In genomic region chr16:73886378-73886777, GRCh38 we compare ENCODE assay signal across 31 cellular contexts.
"Had no signal": no experiment of that assay in that cellular context is flagged by ENCODE, and none has a peak within 500 bp of the region (broad histone marks: within the 10 kb centered on the region; RNA-seq: fewer than 3 reads in every experiment).

No MANE protein-coding gene starts in this region.

- H3K9me3 ChIP-seq: ascending aorta, breast epithelium, colonic mucosa, esophagus squamous epithelium, gastroesophageal sphincter, heart right ventricle had no signal

- H3K27ac Mint-ChIP-seq: activated CD4-positive, alpha-beta memory T cell treated with anti-CD3 and anti-CD28 coated beads for 36 hours; activated CD4-positive, alpha-beta T cell treated with anti-CD3 and anti-CD28 coated beads for 36 hours; activated CD4-positive, alpha-beta T cell treated with anti-CD3 and anti-CD28 coated beads, Interleukin-2, amount 10 ng/mL, durations not matched to agents 24 days and 14 days; activated CD8-positive, alpha-beta memory T cell treated with anti-CD3 and anti-CD28 coated beads, Interleukin-2, amount 10 ng/mL, durations not matched to agents 7 days and 5 days; activated CD8-positive, alpha-beta T cell treated with anti-CD3 and anti-CD28 coated beads, Interleukin-2, amount 10 ng/mL, durations not matched to agents 7 days and 5 days; activated naive CD4-positive, alpha-beta T cell treated with anti-CD3 and anti-CD28 coated beads, Interleukin-2, amount 10 ng/mL, durations not matched to agents 7 days and 5 days; activated naive CD4-positive, alpha-beta T cell treated with anti-CD3 and anti-CD28 coated beads, Interleukin-2, amount 50 U/mL, for 72 hours; activated naive CD8-positive, alpha-beta T cell treated with anti-CD3 and anti-CD28 coated beads, Interleukin-2, amount 10 ng/mL, durations not matched to agents 7 days and 5 days had no signal

- H3K9me3 Mint-ChIP-seq: activated CD4-positive, alpha-beta memory T cell treated with anti-CD3 and anti-CD28 coated beads for 36 hours; activated CD4-positive, alpha-beta T cell treated with anti-CD3 and anti-CD28 coated beads, Interleukin-2, amount 10 ng/mL, durations not matched to agents 24 days and 14 days; activated naive CD4-positive, alpha-beta T cell treated with anti-CD3 and anti-CD28 coated beads, Interleukin-2, amount 10 ng/mL, durations not matched to agents 7 days and 5 days; activated naive CD4-positive, alpha-beta T cell treated with anti-CD3 and anti-CD28 coated beads, Interleukin-2, amount 50 U/mL, for 72 hours; activated naive CD8-positive, alpha-beta T cell treated with anti-CD3 and anti-CD28 coated beads, Interleukin-2, amount 10 ng/mL, durations not matched to agents 7 days and 5 days; brain had no signal

- H3K4me1 ChIP-seq: ascending aorta, breast epithelium, colonic mucosa had no signal

- H3K4me1 Mint-ChIP-seq: activated CD8-positive, alpha-beta memory T cell treated with anti-CD3 and anti-CD28 coated beads, Interleukin-2, amount 10 ng/mL, durations not matched to agents 7 days and 5 days; activated naive CD4-positive, alpha-beta T cell treated with anti-CD3 and anti-CD28 coated beads, Interleukin-2, amount 10 ng/mL, durations not matched to agents 7 days and 5 days had no signal

- H3K4me3 ChIP-seq: ascending aorta, breast epithelium, cardiac muscle cell, colonic mucosa, esophagus squamous epithelium, gastroesophageal sphincter, heart right ventricle had no signal

- H3K36me3 Mint-ChIP-seq: activated CD4-positive, alpha-beta memory T cell treated with anti-CD3 and anti-CD28 coated beads for 36 hours; activated CD8-positive, alpha-beta memory T cell treated with anti-CD3 and anti-CD28 coated beads, Interleukin-2, amount 10 ng/mL, durations not matched to agents 7 days and 5 days; activated naive CD4-positive, alpha-beta T cell treated with anti-CD3 and anti-CD28 coated beads, Interleukin-2, amount 10 ng/mL, durations not matched to agents 7 days and 5 days; activated naive CD4-positive, alpha-beta T cell treated with anti-CD3 and anti-CD28 coated beads, Interleukin-2, amount 50 U/mL, for 72 hours; activated naive CD8-positive, alpha-beta T cell treated with anti-CD3 and anti-CD28 coated beads, Interleukin-2, amount 10 ng/mL, durations not matched to agents 7 days and 5 days; brain had no signal

- H3K27ac ChIP-seq: ascending aorta, breast epithelium, cardiac muscle cell, colonic mucosa, epithelial cell of prostate, esophagus squamous epithelium, gastroesophageal sphincter, heart right ventricle had no signal

- H3K4me3 Mint-ChIP-seq: activated CD4-positive, alpha-beta memory T cell treated with anti-CD3 and anti-CD28 coated beads for 36 hours; activated CD4-positive, alpha-beta T cell treated with anti-CD3 and anti-CD28 coated beads for 36 hours; activated CD4-positive, alpha-beta T cell treated with anti-CD3 and anti-CD28 coated beads, Interleukin-2, amount 10 ng/mL, durations not matched to agents 24 days and 14 days; activated CD8-positive, alpha-beta memory T cell treated with anti-CD3 and anti-CD28 coated beads, Interleukin-2, amount 10 ng/mL, durations not matched to agents 7 days and 5 days; activated CD8-positive, alpha-beta T cell treated with anti-CD3 and anti-CD28 coated beads, Interleukin-2, amount 10 ng/mL, durations not matched to agents 7 days and 5 days; activated naive CD4-positive, alpha-beta T cell treated with anti-CD3 and anti-CD28 coated beads, Interleukin-2, amount 10 ng/mL, durations not matched to agents 7 days and 5 days; activated naive CD8-positive, alpha-beta T cell treated with anti-CD3 and anti-CD28 coated beads, Interleukin-2, amount 10 ng/mL, durations not matched to agents 7 days and 5 days had no signal

- DNase-seq: activated CD4-positive, alpha-beta memory T cell treated with anti-CD3 and anti-CD28 coated beads for 36 hours; activated CD4-positive, alpha-beta T cell treated with anti-CD3 and anti-CD28 coated beads for 36 hours; activated CD4-positive, alpha-beta T cell treated with anti-CD3 and anti-CD28 coated beads, Interleukin-2, amount 10 ng/mL, durations not matched to agents 24 days and 14 days; activated CD4-positive, CD25-positive, alpha-beta regulatory T cell; activated CD4-positive, CD25-positive, alpha-beta regulatory T cell treated with anti-CD3 and anti-CD28 coated beads, Interleukin-2, amount 50 U/mL, for 72 hours; activated CD8-positive, alpha-beta memory T cell treated with anti-CD3 and anti-CD28 coated beads, Interleukin-2, amount 10 ng/mL, durations not matched to agents 7 days and 5 days; activated CD8-positive, alpha-beta memory T cell treated with anti-CD3 and anti-CD28 coated beads, Interleukin-2, amount 50 U/mL, for 4 hours; activated CD8-positive, alpha-beta T cell treated with anti-CD3 and anti-CD28 coated beads, Interleukin-2, amount 10 ng/mL, durations not matched to agents 7 days and 5 days; activated gamma-delta T cell; activated naive CD4-positive, alpha-beta T cell; activated naive CD4-positive, alpha-beta T cell treated with anti-CD3 and anti-CD28 coated beads, Interleukin-2, amount 10 ng/mL, durations not matched to agents 7 days and 5 days; activated naive CD8-positive, alpha-beta T cell treated with anti-CD3 and anti-CD28 coated beads, Interleukin-2, amount 10 ng/mL, durations not matched to agents 7 days and 5 days; activated T-cell treated with anti-CD3 and anti-CD28 coated beads, Interleukin-2, amount 50 U/mL, for 1 hour; activated T-cell treated with anti-CD3 and anti-CD28 coated beads, Interleukin-2, amount 50 U/mL, for 48 hours; central memory CD4-positive, alpha-beta T cell; cerebellar nuclear complex; colonic mucosa; effector CD8-positive, alpha-beta T cell; esophagus squamous epithelium; foreskin melanocyte; heart right ventricle; T-helper 2 cell had no signal

- H3K27me3 Mint-ChIP-seq: brain had no signal

- H3K36me3 ChIP-seq: ascending aorta, breast epithelium, cardiac muscle cell, colonic mucosa, esophagus squamous epithelium, gastroesophageal sphincter, heart right ventricle had no signal

- H3K27me3 ChIP-seq: ascending aorta, cardiac muscle cell, colonic mucosa had no signal

- FAIRE-seq: endometrium, endothelial cell of umbilical vein had no signal
